ENCODE assay signal across 17 cellular contexts in the genomic region with DNA sequence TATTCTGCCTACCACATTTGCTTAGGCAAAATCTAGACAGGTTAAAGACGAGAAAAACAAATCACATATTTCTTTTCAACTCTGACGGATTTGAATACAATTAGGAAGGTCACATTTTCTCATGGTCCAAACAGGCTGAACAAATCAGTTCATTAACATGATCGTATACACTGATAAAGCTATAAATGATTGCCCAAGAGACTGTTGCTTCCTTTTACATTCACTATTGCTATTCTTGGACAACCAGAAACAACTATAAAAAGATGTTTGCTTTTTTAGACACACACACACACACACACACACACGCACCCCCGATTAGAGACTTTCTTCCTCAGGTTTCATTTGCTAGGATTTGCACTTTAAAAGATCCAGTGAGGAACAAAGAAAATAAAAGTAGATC.
DNase-seq lines count a peak whose midpoint lies in the region; ATAC-seq and TF ChIP-seq lines count a peak whose summit lies in the region.
"Had no signal": no experiment of that assay in that cellular context is flagged by ENCODE, and none has a peak within 500 bp of the region (broad histone marks: within the 10 kb centered on the region; RNA-seq: fewer than 3 reads in every experiment).

No MANE protein-coding gene starts in this region.

- peaks cover 5% of the 10 kb centered on the region for H3K9me3 Mint-ChIP-seq in activated T-helper 17 cell treated with anti-CD3 and anti-CD28 coated beads, Interleukin-2, amount 50 U/mL, for 72 hours

- no peak overlapping the region for H3K4me3 ChIP-seq in BLaER1
- H3K4me3 ChIP-seq in LNCaP clone FGC (ENCODE audit: low read depth, low read length), result no peak overlapping the region
- no peak overlapping the region for H3K4me3 ChIP-seq in A673 (ENCODE audit: low read depth, low read length, poor library complexity, severe bottlenecking)
- H3K4me3 ChIP-seq in mucosa of descending colon, result no peak overlapping the region

- H3K4me1 ChIP-seq in BLaER1 (peaks cover 26% of the 10 kb centered on the region), A673 (ENCODE audit: insufficient read depth, low read length, poor library complexity, severe bottlenecking) (no peaks in the 10 kb centered on the region), mucosa of descending colon (ENCODE audit: low read depth) (no peaks in the 10 kb centered on the region)

- no peak overlapping the region for H3K27ac ChIP-seq in BLaER1
- H3K27ac ChIP-seq in A673 (ENCODE audit: low read depth, low read length, poor library complexity, severe bottlenecking), result no peak overlapping the region

- H3K27me3 ChIP-seq in BLaER1, result no peaks in the 10 kb centered on the region
- no peaks in the 10 kb centered on the region for H3K27me3 ChIP-seq in A673 (replicated peaks; ENCODE audit: insufficient read depth, low read depth, low read length, poor library complexity)

- DNase-seq in LNCaP clone FGC (ENCODE audit: low read depth) (peak; percentile 25), left kidney (ENCODE audit: low read depth, low spot score) (peak; percentile 36), A673 (ENCODE audit: low spot score) (no peak), NCI-H1436 (lab: John Stamatoyannopoulos, UW) (no peak), mucosa of descending colon (no peak)
- DNase-seq: AML-193; CD4-positive, alpha-beta memory T cell; DND-41; NCI-H1092; NCI-H1694 treated with DMSO at 0.1 percent for 48 hours; NCI-H69; SK-N-SH had no signal

- H4K20me1 ChIP-seq in BLaER1, result no peaks in the 10 kb centered on the region

- H3K36me3 Mint-ChIP-seq in activated T-helper 17 cell treated with anti-CD3 and anti-CD28 coated beads, Interleukin-2, amount 50 U/mL, for 72 hours (ENCODE audit: low read depth), result no peaks in the 10 kb centered on the region

- H3K36me3 ChIP-seq in BLaER1 (no peaks in the 10 kb centered on the region), A673 (ENCODE audit: insufficient read depth, low read length, poor library complexity, severe bottlenecking) (no peaks in the 10 kb centered on the region), mucosa of descending colon (ENCODE audit: low read depth) (no peaks in the 10 kb centered on the region)

- POLR2A ChIA-PET in A673 (lab: Charles Lee; ENCODE audit: low non-redundant PET), result no interaction called here

- H3K9me3 ChIP-seq in BLaER1, result peaks cover 14% of the 10 kb centered on the region
- H3K9me3 ChIP-seq in A673 (ENCODE audit: low read depth, low read length, poor library complexity, severe bottlenecking), result no peaks in the 10 kb centered on the region
- H3K9me3 ChIP-seq in mucosa of descending colon, result peaks cover 13% of the 10 kb centered on the region

- TF ChIP-seq CTCF in LNCaP clone FGC (IDR thresholded peaks at IDR 0.05; ENCODE audit: control insufficient read depth, extremely low read depth, insufficient read depth), result no peak
- TF ChIP-seq CTCF in A673 (conservative IDR thresholded peaks at IDR 0.05; ENCODE audit: low read depth, low read length), result no peak
- no peak for TF ChIP-seq CTCF in mucosa of descending colon (IDR thresholded peaks at IDR 0.05)

- H3K9ac ChIP-seq in BLaER1, result no peak overlapping the region
- H3K9ac ChIP-seq: SK-N-SH had no signal

- H3K4me3 Mint-ChIP-seq in activated T-helper 17 cell treated with anti-CD3 and anti-CD28 coated beads, Interleukin-2, amount 50 U/mL, for 72 hours, result peak overlapping the region; percentile 19
- H3K4me3 Mint-ChIP-seq: CD4-positive, alpha-beta memory T cell had no signal

- H3K4me2 ChIP-seq in BLaER1, result peak overlapping the region; percentile 56
- H3K4me2 ChIP-seq: SK-N-SH had no signal

- intact Hi-C loops in A673 (cut with micrococcal nuclease; ENCODE audit: unreplicated experiment) (no loop called here), mucosa of descending colon (cut with DNase I, micrococcal nuclease) (no loop called here)

- no TSS peak for BruUV-seq in A673 (replicated peaks; lab: Mats Ljungman, UMichigan)

- ATAC-seq in activated T-helper 17 cell treated with anti-CD3 and anti-CD28 coated beads, Interleukin-2, amount 50 U/mL, for 72 hours (replicated peaks), result no peak
- ATAC-seq in HG03469 (IDR thresholded peaks at IDR 0.05; ENCODE audit: unreplicated experiment) (no peak), mucosa of descending colon (no peak)
- ATAC-seq: Panc1, Right ventricle myocardium inferior had no signal

- H3K27ac Mint-ChIP-seq in activated T-helper 17 cell treated with anti-CD3 and anti-CD28 coated beads, Interleukin-2, amount 50 U/mL, for 72 hours, result peak overlapping the region; percentile 92

- no peaks in the 10 kb centered on the region for H3K27me3 Mint-ChIP-seq in activated T-helper 17 cell treated with anti-CD3 and anti-CD28 coated beads, Interleukin-2, amount 50 U/mL, for 72 hours
- H3K27me3 Mint-ChIP-seq: CD4-positive, alpha-beta memory T cell had no signal

- H3K4me1 Mint-ChIP-seq in activated T-helper 17 cell treated with anti-CD3 and anti-CD28 coated beads, Interleukin-2, amount 50 U/mL, for 72 hours, result peaks cover 37% of the 10 kb centered on the region

- CTCF ChIA-PET in A673 (lab: Charles Lee), result no interaction called here

Comparison
In these comparisons a context has a peak if more than half of its experiments do, and no peak if none do; other contexts are left out.
1. DNase-seq: peak in LNCaP clone FGC (single experiment) and left kidney (single experiment); none in A673 (single experiment), NCI-H1436 (single experiment) and mucosa of descending colon (0 of 3).